20 cellular contexts compared by ENCODE assay signal in genomic region chr22:30368420-30368819, GRCh38.
"Had no signal": no experiment of that assay in that cellular context is flagged by ENCODE, and none has a peak within 500 bp of the region (broad histone marks: within the 10 kb centered on the region; RNA-seq: fewer than 3 reads in every experiment).

No MANE protein-coding gene starts in this region.

- H3K4me3 ChIP-seq: gastrocnemius medialis, ovary, psoas muscle, sigmoid colon, stomach, thyroid gland had no signal

- H3K36me3 ChIP-seq: gastrocnemius medialis, ovary, sigmoid colon, thyroid gland had no signal

- H3K27me3 ChIP-seq: gastrocnemius medialis, ovary, sigmoid colon, stomach, thyroid gland had no signal

- H3K9me3 Mint-ChIP-seq: effector memory CD8-positive, alpha-beta T cell; naive thymus-derived CD8-positive, alpha-beta T cell; nephron progenitor cell; stimulated activated effector memory CD8-positive, alpha-beta T cell treated with anti-CD3 and anti-CD28 coated beads, Interleukin-12 subunit alpha, Interleukin-12 subunit beta, amount 100 ng/mL, for 72 hours; type B pancreatic cell had no signal

- H3K27me3 Mint-ChIP-seq: effector memory CD8-positive, alpha-beta T cell; naive thymus-derived CD8-positive, alpha-beta T cell; type B pancreatic cell had no signal

- ATAC-seq: effector memory CD8-positive, alpha-beta T cell; gastrocnemius medialis; naive thymus-derived CD8-positive, alpha-beta T cell; psoas muscle; right cardiac atrium; stimulated activated effector memory CD8-positive, alpha-beta T cell treated with anti-CD3 and anti-CD28 coated beads, Interleukin-12 subunit alpha, Interleukin-12 subunit beta, amount 100 ng/mL, for 72 hours had no signal

- H3K27ac Mint-ChIP-seq: stimulated activated effector memory CD8-positive, alpha-beta T cell treated with anti-CD3 and anti-CD28 coated beads, Interleukin-12 subunit alpha, Interleukin-12 subunit beta, amount 100 ng/mL, for 72 hours; type B pancreatic cell had no signal

- H3K27ac ChIP-seq: gastrocnemius medialis, ovary, psoas muscle, sigmoid colon, stomach, thyroid gland had no signal

- H3K36me3 Mint-ChIP-seq: stimulated activated effector memory CD8-positive, alpha-beta T cell treated with anti-CD3 and anti-CD28 coated beads, Interleukin-12 subunit alpha, Interleukin-12 subunit beta, amount 100 ng/mL, for 72 hours; type B pancreatic cell had no signal

- DNase-seq: cortex of kidney; effector memory CD8-positive, alpha-beta T cell; gastrocnemius medialis; head of caudate nucleus; mammary epithelial cell; naive thymus-derived CD8-positive, alpha-beta T cell; nephron progenitor cell; occipital lobe; ovary; psoas muscle; right cardiac atrium; sigmoid colon; stimulated activated CD4-positive, alpha-beta T cell treated with anti-CD3 and anti-CD28 coated beads, Interleukin-2, amount 100 ng/mL, for 24 hours; stimulated activated CD4-positive, alpha-beta T cell treated with anti-CD3 and anti-CD28 coated beads, Interleukin-4, amount 100 ng/mL, for 24 hours; stimulated activated naive CD4-positive, alpha-beta T cell treated with Interleukin-2 at 50 U/mL for 16 hours; stomach; thyroid gland had no signal

- H3K4me1 ChIP-seq: gastrocnemius medialis, psoas muscle, sigmoid colon, thyroid gland had no signal

- H3K4me3 Mint-ChIP-seq: effector memory CD8-positive, alpha-beta T cell; naive thymus-derived CD8-positive, alpha-beta T cell; nephron progenitor cell; stimulated activated effector memory CD8-positive, alpha-beta T cell treated with anti-CD3 and anti-CD28 coated beads, Interleukin-12 subunit alpha, Interleukin-12 subunit beta, amount 100 ng/mL, for 72 hours; type B pancreatic cell had no signal

- FAIRE-seq: keratinocyte had no signal

- H3K4me1 Mint-ChIP-seq: stimulated activated effector memory CD8-positive, alpha-beta T cell treated with anti-CD3 and anti-CD28 coated beads, Interleukin-12 subunit alpha, Interleukin-12 subunit beta, amount 100 ng/mL, for 72 hours had no signal

- H3K9me3 ChIP-seq: gastrocnemius medialis, ovary, psoas muscle, sigmoid colon, stomach, thyroid gland had no signal
